In genomic region chr16:86886651-86887050, GRCh38 we compare ENCODE assay signal across 17 cellular contexts.
"Had no signal": no experiment of that assay in that cellular context is flagged by ENCODE, and none has a peak within 500 bp of the region (broad histone marks: within the 10 kb centered on the region; RNA-seq: fewer than 3 reads in every experiment).

No MANE protein-coding gene starts in this region.

- H3K4me1 ChIP-seq: left lung, psoas muscle, upper lobe of right lung had no signal

- H3K36me3 ChIP-seq: left lung, upper lobe of right lung had no signal

- H3K36me3 Mint-ChIP-seq: immature natural killer cell had no signal

- H3K27ac ChIP-seq: coronary artery, left lung, psoas muscle, upper lobe of right lung had no signal

- DNase-seq: activated B cell treated with CpG ODN at 0.5 μM for 24 hours; activated CD4-positive, alpha-beta T cell treated with anti-CD3 and anti-CD28 coated beads, Interleukin-2, amount 10 ng/mL, durations not matched to agents 24 days and 14 days; activated CD8-positive, alpha-beta memory T cell treated with anti-CD3 and anti-CD28 coated beads for 24 hours; activated naive CD4-positive, alpha-beta T cell treated with anti-CD3 and anti-CD28 coated beads for 36 hours; central memory CD4-positive, alpha-beta T cell; effector CD8-positive, alpha-beta T cell; immature natural killer cell; left lung; nephron progenitor cell; psoas muscle; stimulated activated CD4-positive, alpha-beta T cell treated with anti-CD3 and anti-CD28 coated beads, Interleukin-2, amount 100 ng/mL, for 48 hours; upper lobe of right lung had no signal

- H3K9me3 Mint-ChIP-seq: activated B cell treated with CpG ODN at 0.5 μM for 24 hours; activated naive CD4-positive, alpha-beta T cell treated with anti-CD3 and anti-CD28 coated beads for 36 hours; activated T-helper 17 cell treated with anti-CD3 and anti-CD28 coated beads, Interleukin-2, amount 50 U/mL, for 72 hours had no signal

- H3K4me1 Mint-ChIP-seq: activated B cell treated with CpG ODN at 0.5 μM for 24 hours; activated CD4-positive, alpha-beta T cell treated with anti-CD3 and anti-CD28 coated beads, Interleukin-2, amount 10 ng/mL, durations not matched to agents 24 days and 14 days; activated T-helper 17 cell treated with anti-CD3 and anti-CD28 coated beads, Interleukin-2, amount 50 U/mL, for 72 hours; immature natural killer cell had no signal

- H3K9me3 ChIP-seq: left lung, psoas muscle, upper lobe of right lung had no signal

- H3K4me3 Mint-ChIP-seq: activated B cell treated with CpG ODN at 0.5 μM for 24 hours; activated CD4-positive, alpha-beta T cell treated with anti-CD3 and anti-CD28 coated beads, Interleukin-2, amount 10 ng/mL, durations not matched to agents 24 days and 14 days; activated naive CD4-positive, alpha-beta T cell treated with anti-CD3 and anti-CD28 coated beads for 36 hours; activated T-helper 17 cell treated with anti-CD3 and anti-CD28 coated beads, Interleukin-2, amount 50 U/mL, for 72 hours; immature natural killer cell; nephron progenitor cell; stimulated activated naive CD8-positive, alpha-beta T cell treated with anti-CD3 and anti-CD28 coated beads, Interleukin-15, Interleukin-2, amounts not matched to agents 100 ng/mL and 50 ng/mL, for 24 hours; T-helper 1 cell treated with Interleukin-12 subunit alpha and Interleukin-12 subunit beta and Interleukin-4 antibody, amounts not matched to agents 30 μg/mL and 1 μg/mL, for 36 hours had no signal

- H3K27ac Mint-ChIP-seq: activated B cell treated with CpG ODN at 0.5 μM for 24 hours; activated CD4-positive, alpha-beta T cell treated with anti-CD3 and anti-CD28 coated beads, Interleukin-2, amount 10 ng/mL, durations not matched to agents 24 days and 14 days; activated naive CD4-positive, alpha-beta T cell treated with anti-CD3 and anti-CD28 coated beads for 36 hours; activated T-helper 17 cell treated with anti-CD3 and anti-CD28 coated beads, Interleukin-2, amount 50 U/mL, for 72 hours; immature natural killer cell; nephron progenitor cell; stimulated activated naive CD8-positive, alpha-beta T cell treated with anti-CD3 and anti-CD28 coated beads, Interleukin-15, Interleukin-2, amounts not matched to agents 100 ng/mL and 50 ng/mL, for 24 hours; T-helper 1 cell treated with Interleukin-12 subunit alpha and Interleukin-12 subunit beta and Interleukin-4 antibody, amounts not matched to agents 30 μg/mL and 1 μg/mL, for 36 hours had no signal

- H3K4me3 ChIP-seq: coronary artery, left lung, psoas muscle, upper lobe of right lung had no signal

- ATAC-seq: activated T-helper 17 cell treated with anti-CD3 and anti-CD28 coated beads, Interleukin-2, amount 50 U/mL, for 72 hours; left lung; psoas muscle; sciatic nerve; upper lobe of right lung had no signal
